ENCODE assay signal across 27 cellular contexts in the genomic region with DNA sequence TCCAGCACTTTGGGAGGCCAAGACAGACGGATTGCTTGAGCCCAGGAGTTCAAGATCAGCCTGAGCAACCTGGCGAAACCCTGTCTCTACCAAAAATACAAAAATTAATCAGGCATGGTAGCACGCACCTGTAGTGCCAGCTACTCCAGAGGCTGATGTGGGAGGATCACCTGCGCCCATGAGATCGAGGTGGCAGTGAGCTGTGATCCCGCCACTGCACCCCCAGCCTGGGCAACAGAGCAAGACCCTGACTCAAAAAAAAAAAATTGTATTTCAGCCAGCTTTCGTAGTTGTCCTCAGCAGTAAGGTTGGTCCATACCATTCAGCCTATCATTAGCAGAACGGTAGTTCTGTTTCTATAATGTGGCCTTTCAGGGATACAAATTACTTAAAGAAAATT.
"Had no signal": no experiment of that assay in that cellular context is flagged by ENCODE, and none has a peak within 500 bp of the region (broad histone marks: within the 10 kb centered on the region; RNA-seq: fewer than 3 reads in every experiment).

No MANE protein-coding gene starts in this region.

- H3K27ac Mint-ChIP-seq: mesothelial cell of epicardium, nephron progenitor cell, type B pancreatic cell had no signal

- H3K4me3 Mint-ChIP-seq: mesothelial cell of epicardium; naive B cell; nephron progenitor cell; stimulated activated effector memory CD8-positive, alpha-beta T cell treated with anti-CD3 and anti-CD28 coated beads, Interleukin-12 subunit alpha, Interleukin-12 subunit beta, amount 100 ng/mL, for 72 hours; type B pancreatic cell had no signal

- H3K4me3 ChIP-seq: dorsolateral prefrontal cortex, gastroesophageal sphincter, heart right ventricle, left lung, mucosa of descending colon, ovary, psoas muscle, sigmoid colon, testis, tibial artery had no signal

- H3K4me1 ChIP-seq: gastroesophageal sphincter, heart right ventricle, psoas muscle, sigmoid colon, testis, tibial artery had no signal

- H3K36me3 ChIP-seq: gastroesophageal sphincter, heart right ventricle, left lung, ovary, sigmoid colon, tibial artery had no signal

- ATAC-seq: gastroesophageal sphincter; heart right ventricle; left cardiac atrium; left lung; mucosa of descending colon; psoas muscle; right cardiac atrium; stimulated activated effector memory CD8-positive, alpha-beta T cell treated with anti-CD3 and anti-CD28 coated beads, Interleukin-12 subunit alpha, Interleukin-12 subunit beta, amount 100 ng/mL, for 72 hours; stimulated activated naive CD8-positive, alpha-beta T cell treated with anti-CD3 and anti-CD28 coated beads, Interleukin-15, Interleukin-2, amounts not matched to agents 100 U/mL and 50 U/mL, for 24 hours had no signal

- H3K9me3 Mint-ChIP-seq: mesothelial cell of epicardium; naive B cell; nephron progenitor cell; stimulated activated effector memory CD8-positive, alpha-beta T cell treated with anti-CD3 and anti-CD28 coated beads, Interleukin-12 subunit alpha, Interleukin-12 subunit beta, amount 100 ng/mL, for 72 hours; type B pancreatic cell had no signal

- H3K27ac ChIP-seq: dorsolateral prefrontal cortex, gastroesophageal sphincter, heart right ventricle, left lung, ovary, psoas muscle, sigmoid colon, testis, tibial artery had no signal

- DNase-seq: dorsolateral prefrontal cortex; effector CD4-positive, alpha-beta T cell; glutamatergic neuron; heart right ventricle; hippocampal formation; left cardiac atrium; left lung; mucosa of descending colon; naive B cell; nephron progenitor cell; occipital lobe; ovary; posterior cingulate gyrus; psoas muscle; right cardiac atrium; sigmoid colon; stimulated activated CD4-positive, alpha-beta T cell treated with anti-CD3 and anti-CD28 coated beads, Interleukin-2, amount 100 ng/mL, for 24 hours; stimulated activated CD4-positive, alpha-beta T cell treated with anti-CD3 and anti-CD28 coated beads, Interleukin-4, amount 100 ng/mL, for 24 hours; stimulated activated naive CD8-positive, alpha-beta T cell treated with anti-CD3 and anti-CD28 coated beads, Interleukin-15, Interleukin-2, amounts not matched to agents 100 U/mL and 50 U/mL, for 24 hours; substantia nigra; testis; tibial artery had no signal

- H3K27me3 Mint-ChIP-seq: naive B cell, type B pancreatic cell had no signal

- H3K9me3 ChIP-seq: gastroesophageal sphincter, heart right ventricle, left lung, mucosa of descending colon, ovary, psoas muscle, sigmoid colon, testis, tibial artery had no signal

- H3K27me3 ChIP-seq: dorsolateral prefrontal cortex, gastroesophageal sphincter, heart right ventricle, left lung, ovary, sigmoid colon, testis, tibial artery had no signal

- FAIRE-seq: islet of Langerhans had no signal

- H3K4me1 Mint-ChIP-seq: mesothelial cell of epicardium, nephron progenitor cell had no signal
